In genomic region chr1:216416488-216416887, GRCh38 we compare ENCODE assay signal across 35 cellular contexts. TPM values are rescaled to one million over a fixed set of nuclear protein-coding genes. Genes with fewer than 3 reads are reported as not detected.
"Had no signal": no experiment of that assay in that cellular context is flagged by ENCODE, and none has a peak within 500 bp of the region (broad histone marks: within the 10 kb centered on the region; RNA-seq: fewer than 3 reads in every experiment).

No MANE protein-coding gene starts in this region.

- ATAC-seq: activated CD8-positive, alpha-beta memory T cell treated with anti-CD3 and anti-CD28 coated beads, Interleukin-2, amount 10 ng/mL, durations not matched to agents 7 days and 5 days; Panc1 had no signal

- H3K9me3 ChIP-seq: ascending aorta, MG63, SJCRH30 had no signal

- H3K27ac ChIP-seq: ascending aorta, SJCRH30, WERI-Rb-1 had no signal

- H3K36me3 ChIP-seq: ascending aorta, MG63, SJCRH30, WERI-Rb-1 had no signal

- H3K27me3 ChIP-seq: ascending aorta, MG63, SJCRH30 had no signal

- DNase-seq: activated CD4-positive, alpha-beta memory T cell treated with anti-CD3 and anti-CD28 coated beads, Interleukin-2, amount 10 ng/mL, durations not matched to agents 7 days and 5 days; activated CD4-positive, alpha-beta T cell treated with anti-CD3 and anti-CD28 coated beads for 1 hour; activated CD4-positive, alpha-beta T cell treated with anti-CD3 and anti-CD28 coated beads for 48 hours; activated CD4-positive, CD25-positive, alpha-beta regulatory T cell; activated CD8-positive, alpha-beta memory T cell treated with anti-CD3 and anti-CD28 coated beads for 24 hours; activated CD8-positive, alpha-beta memory T cell treated with anti-CD3 and anti-CD28 coated beads, Interleukin-2, amount 10 ng/mL, durations not matched to agents 7 days and 5 days; activated CD8-positive, alpha-beta memory T cell treated with anti-CD3 and anti-CD28 coated beads, Interleukin-2, amount 50 U/mL, for 48 hours; activated effector memory CD4-positive, alpha-beta T cell treated with anti-CD3 and anti-CD28 coated beads, Interleukin-2, amount 50 U/mL, for 16 hours; activated naive CD4-positive, alpha-beta T cell; activated naive CD4-positive, alpha-beta T cell treated with anti-CD3 and anti-CD28 coated beads, Interleukin-2, amount 50 U/mL, for 16 hours; activated naive CD8-positive, alpha-beta T cell treated with anti-CD3 and anti-CD28 coated beads for 36 hours; activated T-cell treated with anti-CD3 and anti-CD28 coated beads, Interleukin-2, amount 50 U/mL, for 48 hours; amygdala; Karpas-422; KBM-7; MG63; NCI-H1048; NCI-H1105 treated with DMSO at 0.1 percent for 48 hours; NCI-H1436; NCI-H1694; NCI-H2029; NCI-H2107; NCI-H226; NCI-H446 treated with DMSO at 0.1 percent for 48 hours; NCI-H524; SHP77; SJCRH30; SW 1271; T-helper 1 cell; T-helper 2 cell; T1000; WERI-Rb-1 had no signal

- H3K4me1 ChIP-seq: ascending aorta, SJCRH30 had no signal

- H3K4me3 ChIP-seq: ascending aorta, MG63, SJCRH30 had no signal

RNA-seq across cellular contexts. Expression of gene USH2A, which starts 6.8 kb away (rescaled TPM):
- total RNA-seq: activated CD4-positive, alpha-beta memory T cell treated with anti-CD3 and anti-CD28 coated beads, Interleukin-2, amount 10 ng/mL, durations not matched to agents 7 days and 5 days; activated CD8-positive, alpha-beta memory T cell treated with anti-CD3 and anti-CD28 coated beads, Interleukin-2, amount 10 ng/mL, durations not matched to agents 7 days and 5 days; activated naive CD8-positive, alpha-beta T cell treated with anti-CD3 and anti-CD28 coated beads for 36 hours; ascending aorta had no signal
- polyA plus RNA-seq: adipose tissue had no signal
